Comparison of ENCODE assay signal across 17 cellular contexts in genomic region chr1:205985330-205986005, GRCh38. TPM values are rescaled to one million over a fixed set of nuclear protein-coding genes. Genes with fewer than 3 reads are reported as not detected.
"Had no signal": no experiment of that assay in that cellular context is flagged by ENCODE, and none has a peak within 500 bp of the region (broad histone marks: within the 10 kb centered on the region; RNA-seq: fewer than 3 reads in every experiment).

No MANE protein-coding gene starts in this region.

- H3K9me3 Mint-ChIP-seq: activated naive CD8-positive, alpha-beta T cell treated with anti-CD3 and anti-CD28 coated beads, Interleukin-2, amount 10 ng/mL, durations not matched to agents 7 days and 5 days had no signal

- H3K27me3 ChIP-seq: cardiac muscle cell, gastrocnemius medialis had no signal

- H3K27ac ChIP-seq: cardiac muscle cell, gastrocnemius medialis had no signal

- H3K36me3 Mint-ChIP-seq: activated CD4-positive, alpha-beta memory T cell treated with anti-CD3 and anti-CD28 coated beads for 36 hours; activated naive CD8-positive, alpha-beta T cell treated with anti-CD3 and anti-CD28 coated beads, Interleukin-2, amount 10 ng/mL, durations not matched to agents 7 days and 5 days; T-cell; type B pancreatic cell had no signal

- H3K4me3 Mint-ChIP-seq: activated CD4-positive, alpha-beta memory T cell treated with anti-CD3 and anti-CD28 coated beads for 36 hours; activated naive CD8-positive, alpha-beta T cell treated with anti-CD3 and anti-CD28 coated beads, Interleukin-2, amount 10 ng/mL, durations not matched to agents 7 days and 5 days; naive B cell; T-cell; type B pancreatic cell had no signal

- DNase-seq: activated CD4-positive, alpha-beta memory T cell treated with anti-CD3 and anti-CD28 coated beads for 36 hours; activated gamma-delta T cell treated with Interleukin-2 at 50 U/mL for 16 hours; activated naive CD8-positive, alpha-beta T cell treated with anti-CD3 and anti-CD28 coated beads, Interleukin-2, amount 10 ng/mL, durations not matched to agents 7 days and 5 days; activated T-cell treated with anti-CD3 and anti-CD28 coated beads, Interleukin-2, amount 50 U/mL, for 48 hours; aorta; gastrocnemius medialis; midbrain; naive B cell; retina; substantia nigra; T-cell; T1000 had no signal

- H3K4me1 Mint-ChIP-seq: activated naive CD8-positive, alpha-beta T cell treated with anti-CD3 and anti-CD28 coated beads, Interleukin-2, amount 10 ng/mL, durations not matched to agents 7 days and 5 days; T-cell had no signal

- H3K4me3 ChIP-seq: cardiac muscle cell, gastrocnemius medialis, skin epidermis had no signal

- H3K9ac ChIP-seq: parathyroid adenoma had no signal

- H3K36me3 ChIP-seq: cardiac muscle cell, gastrocnemius medialis had no signal

- H3K9me3 ChIP-seq: gastrocnemius medialis had no signal

- ATAC-seq: gastrocnemius medialis, T-cell had no signal

- H3K79me2 ChIP-seq: parathyroid adenoma had no signal

- H3K27ac Mint-ChIP-seq: activated CD4-positive, alpha-beta memory T cell treated with anti-CD3 and anti-CD28 coated beads for 36 hours; activated naive CD8-positive, alpha-beta T cell treated with anti-CD3 and anti-CD28 coated beads, Interleukin-2, amount 10 ng/mL, durations not matched to agents 7 days and 5 days; T-cell had no signal

RNA-seq across cellular contexts. Expression of gene RAB7B, which starts 17.7 kb away (rescaled TPM):
- total RNA-seq: activated CD4-positive, alpha-beta memory T cell treated with anti-CD3 and anti-CD28 coated beads for 36 hours had no signal

RNA-seq across cellular contexts. Expression of gene CTSE, which starts 38.2 kb away (rescaled TPM):
- total RNA-seq: activated CD4-positive, alpha-beta memory T cell treated with anti-CD3 and anti-CD28 coated beads for 36 hours; activated naive CD8-positive, alpha-beta T cell treated with anti-CD3 and anti-CD28 coated beads, Interleukin-2, amount 10 ng/mL, durations not matched to agents 7 days and 5 days; cardiac muscle cell; gastrocnemius medialis; lower leg skin had no signal
- polyA plus RNA-seq: cardiac muscle cell had no signal

RNA-seq across cellular contexts. Expression of gene SLC26A9, which starts 42.2 kb away (rescaled TPM):
- total RNA-seq: activated CD4-positive, alpha-beta memory T cell treated with anti-CD3 and anti-CD28 coated beads for 36 hours; activated naive CD8-positive, alpha-beta T cell treated with anti-CD3 and anti-CD28 coated beads, Interleukin-2, amount 10 ng/mL, durations not matched to agents 7 days and 5 days had no signal
